In genomic region chr1:17929224-17929623, GRCh38 we compare ENCODE assay signal across 23 cellular contexts.
"Had no signal": no experiment of that assay in that cellular context is flagged by ENCODE, and none has a peak within 500 bp of the region (broad histone marks: within the 10 kb centered on the region; RNA-seq: fewer than 3 reads in every experiment).

No MANE protein-coding gene starts in this region.

- H2AFZ ChIP-seq: parathyroid adenoma had no signal

- H3K27me3 ChIP-seq: right lobe of liver, upper lobe of left lung, uterus had no signal

- H3K4me3 Mint-ChIP-seq: effector memory CD8-positive, alpha-beta T cell; naive B cell; nephron; stimulated activated memory B cell treated with anti-CD40 and anti-IgM and Interleukin-4, amounts not matched to agents 10 μg/mL and 1 μg/mL and 100 μg/mL, for 72 hours; stimulated activated naive CD8-positive, alpha-beta T cell treated with anti-CD3 and anti-CD28 coated beads, Interleukin-15, Interleukin-2, amounts not matched to agents 100 ng/mL and 50 ng/mL, for 24 hours had no signal

- H3K9me3 ChIP-seq: gastrocnemius medialis, psoas muscle, right lobe of liver, upper lobe of left lung, uterus had no signal

- H3K4me3 ChIP-seq: esophagus muscularis mucosa, gastrocnemius medialis, heart right ventricle, psoas muscle, right lobe of liver, tibial artery, upper lobe of left lung, uterus had no signal

- H3K36me3 ChIP-seq: esophagus muscularis mucosa, gastrocnemius medialis, heart right ventricle, right lobe of liver, tibial artery, upper lobe of left lung, uterus had no signal

- FAIRE-seq: islet of Langerhans had no signal

- H3K79me2 ChIP-seq: parathyroid adenoma had no signal

- H3K4me1 ChIP-seq: gastrocnemius medialis, parathyroid adenoma, psoas muscle, right lobe of liver, tibial artery, upper lobe of left lung, uterus had no signal

- H3K27ac ChIP-seq: epithelial cell of prostate, esophagus muscularis mucosa, gastrocnemius medialis, heart right ventricle, parathyroid adenoma, psoas muscle, right lobe of liver, tibial artery, upper lobe of left lung, uterus had no signal

- H3K27ac Mint-ChIP-seq: effector memory CD8-positive, alpha-beta T cell; naive B cell; nephron; stimulated activated memory B cell treated with anti-CD40 and anti-IgM and Interleukin-4, amounts not matched to agents 10 μg/mL and 1 μg/mL and 100 μg/mL, for 72 hours; stimulated activated naive CD8-positive, alpha-beta T cell treated with anti-CD3 and anti-CD28 coated beads, Interleukin-15, Interleukin-2, amounts not matched to agents 100 ng/mL and 50 ng/mL, for 24 hours had no signal

- H3K9ac ChIP-seq: parathyroid adenoma had no signal

- H3K36me3 Mint-ChIP-seq: naive B cell; stimulated activated memory B cell treated with anti-CD40 and anti-IgM and Interleukin-4, amounts not matched to agents 10 μg/mL and 1 μg/mL and 100 μg/mL, for 72 hours had no signal

- H3K9me3 Mint-ChIP-seq: effector memory CD8-positive, alpha-beta T cell; stimulated activated memory B cell treated with anti-CD40 and anti-IgM and Interleukin-4, amounts not matched to agents 10 μg/mL and 1 μg/mL and 100 μg/mL, for 72 hours had no signal

- DNase-seq: effector memory CD8-positive, alpha-beta T cell; gastrocnemius medialis; heart right ventricle; hypothalamus; kidney glomerular epithelial cell; mesendoderm; naive B cell; psoas muscle; retina; right lobe of liver; stimulated activated CD4-positive, alpha-beta T cell treated with anti-CD3 and anti-CD28 coated beads, Interleukin-15, amount 100 ng/mL, for 24 hours; stimulated activated CD4-positive, alpha-beta T cell treated with anti-CD3 and anti-CD28 coated beads, Interleukin-1b, Interleukin-23, amount 100 ng/mL, for 48 hours; stimulated activated CD4-positive, alpha-beta T cell treated with anti-CD3 and anti-CD28 coated beads, Interleukin-4, amount 100 ng/mL, for 24 hours; tibial artery; upper lobe of left lung; uterus had no signal

- ATAC-seq: effector memory CD8-positive, alpha-beta T cell; gastrocnemius medialis; heart right ventricle; psoas muscle; right lobe of liver; stimulated activated memory B cell treated with anti-CD40 and anti-IgM and Interleukin-4, amounts not matched to agents 10 μg/mL and 1 μg/mL and 100 μg/mL, for 72 hours had no signal

- H3K4me1 Mint-ChIP-seq: naive B cell; stimulated activated memory B cell treated with anti-CD40 and anti-IgM and Interleukin-4, amounts not matched to agents 10 μg/mL and 1 μg/mL and 100 μg/mL, for 72 hours had no signal
